28 cellular contexts compared by ENCODE assay signal in genomic region chr3:183033746-183034145, GRCh38. TPM values are rescaled to one million over a fixed set of nuclear protein-coding genes. Genes with fewer than 3 reads are reported as not detected.
DNase-seq lines count a peak whose midpoint lies in the region; ATAC-seq and TF ChIP-seq lines count a peak whose summit lies in the region.
"Had no signal": no experiment of that assay in that cellular context is flagged by ENCODE, and none has a peak within 500 bp of the region (broad histone marks: within the 10 kb centered on the region; RNA-seq: fewer than 3 reads in every experiment).

No MANE protein-coding gene starts in this region.

- no peak for ATAC-seq in GM18511 (IDR thresholded peaks at IDR 0.05; ENCODE audit: unreplicated experiment)
- ATAC-seq: activated CD4-positive, CD25-positive, alpha-beta regulatory T cell treated with anti-CD3 and anti-CD28 coated beads, Interleukin-2, amount 50 U/mL, for 24 hours; activated CD8-positive, alpha-beta T cell treated with anti-CD3 and anti-CD28 coated beads, Interleukin-2, amount 10 ng/mL, durations not matched to agents 7 days and 5 days; left cardiac atrium had no signal

- in situ Hi-C loops in astrocyte of the spinal cord (cut with HindIII; ENCODE audit: low sequenced_read_pairs), result no loop called here

- H3K4me3 Mint-ChIP-seq in HFFc6, result peak overlapping the region; percentile 74
- H3K4me3 Mint-ChIP-seq: activated CD8-positive, alpha-beta T cell treated with anti-CD3 and anti-CD28 coated beads, Interleukin-2, amount 10 ng/mL, durations not matched to agents 7 days and 5 days; B cell; endodermal cell; memory B cell had no signal

- intact Hi-C loops in posterior vena cava (cut with DNase I), result no loop called here

- H3K27me3 Mint-ChIP-seq in HFFc6 (ENCODE audit: insufficient read depth), result peaks cover 1% of the 10 kb centered on the region; the same call in 1 of the 2 replicates
- H3K27me3 Mint-ChIP-seq: B cell, memory B cell had no signal

- peak overlapping the region; percentile 83 for H3K27ac Mint-ChIP-seq in HFFc6
- H3K27ac Mint-ChIP-seq: activated CD8-positive, alpha-beta T cell treated with anti-CD3 and anti-CD28 coated beads, Interleukin-2, amount 10 ng/mL, durations not matched to agents 7 days and 5 days; B cell; endodermal cell; memory B cell had no signal

- H3K4me1 Mint-ChIP-seq in HFFc6 (ENCODE audit: low read depth), result peaks cover 62% of the 10 kb centered on the region
- H3K4me1 Mint-ChIP-seq: B cell, endodermal cell had no signal

- TF ChIP-seq CTCF in HFFc6 (IDR thresholded peaks at IDR 0.05), result no peak
- TF ChIP-seq CTCF in astrocyte of the spinal cord (IDR thresholded peaks at IDR 0.05; ENCODE audit: low read depth, low read length), result no peak

- peaks cover 51% of the 10 kb centered on the region for H3K36me3 Mint-ChIP-seq in HFFc6 (ENCODE audit: low read depth)

- no peak overlapping the region for H3K4me3 ChIP-seq in astrocyte of the spinal cord (ENCODE audit: low read depth, low read length)
- H3K4me3 ChIP-seq: breast epithelium, colonic mucosa, esophagus muscularis mucosa, MG63, stomach, transverse colon had no signal

- peak; percentile 30 for DNase-seq in AG08396 (ENCODE audit: low spot score)
- DNase-seq in HFFc6, result peak; percentile 54
- peak; percentile 14 for DNase-seq in astrocyte of the spinal cord (ENCODE audit: low read depth, low spot score)
- peak; percentile 70 for DNase-seq in iris pigment epithelial cell (ENCODE audit: low read depth)
- no peak for DNase-seq in posterior vena cava (ENCODE audit: low spot score)
- DNase-seq in NCI-H748 treated with DMSO at 0.1 percent for 48 hours (lab: John Stamatoyannopoulos, UW), result no peak
- DNase-seq in activated CD4-positive, alpha-beta T cell treated with anti-CD3 and anti-CD28 coated beads for 1 hour, result no peak
- DNase-seq: 8988T; activated CD8-positive, alpha-beta T cell treated with anti-CD3 and anti-CD28 coated beads, Interleukin-2, amount 10 ng/mL, durations not matched to agents 7 days and 5 days; activated effector memory CD4-positive, alpha-beta T cell treated with anti-CD3 and anti-CD28 coated beads, Interleukin-2, amount 50 U/mL, for 16 hours; colonic mucosa; DND-41; endodermal cell; glutamatergic neuron; left cardiac atrium; MG63; NCI-H1417 treated with DMSO at 0.1 percent for 48 hours; SHP77 treated with DMSO at 0.1 percent for 48 hours; stimulated activated CD8-positive, alpha-beta memory T cell treated with anti-CD3 and anti-CD28 coated beads, Interleukin-4, amount 100 ng/mL, for 48 hours; stomach; T-helper 1 cell; transverse colon had no signal

- peaks cover 9% of the 10 kb centered on the region for H3K9me3 Mint-ChIP-seq in HFFc6
- H3K9me3 Mint-ChIP-seq: endodermal cell, memory B cell had no signal

RNA-seq across cellular contexts. Expression of gene DCUN1D1, which starts 53.4 kb away (rescaled TPM):
- total RNA-seq in HFFc6 (2021; fragmentation: NEBNext Ultra II Directional; extraction: Animal tissue kit (Norgen Biotek cat#: 25700)), result 10 to 100 TPM; 46.1 to 56.9 (median 52.2) TPM
- total RNA-seq in posterior vena cava, result 10 to 100 TPM; 46.3 to 52.3 TPM

Comparison
In these comparisons a context has a peak if more than half of its experiments do, and no peak if none do; other contexts are left out.
1. DNase-seq: peak in AG08396 (single experiment), HFFc6 (single experiment), astrocyte of the spinal cord (single experiment) and iris pigment epithelial cell (single experiment); none in posterior vena cava (single experiment), NCI-H748 treated with DMSO at 0.1 percent for 48 hours (single experiment) and activated CD4-positive, alpha-beta T cell treated with anti-CD3 and anti-CD28 coated beads for 1 hour (single experiment).